8 cellular contexts compared by ENCODE assay signal in the genomic region with DNA sequence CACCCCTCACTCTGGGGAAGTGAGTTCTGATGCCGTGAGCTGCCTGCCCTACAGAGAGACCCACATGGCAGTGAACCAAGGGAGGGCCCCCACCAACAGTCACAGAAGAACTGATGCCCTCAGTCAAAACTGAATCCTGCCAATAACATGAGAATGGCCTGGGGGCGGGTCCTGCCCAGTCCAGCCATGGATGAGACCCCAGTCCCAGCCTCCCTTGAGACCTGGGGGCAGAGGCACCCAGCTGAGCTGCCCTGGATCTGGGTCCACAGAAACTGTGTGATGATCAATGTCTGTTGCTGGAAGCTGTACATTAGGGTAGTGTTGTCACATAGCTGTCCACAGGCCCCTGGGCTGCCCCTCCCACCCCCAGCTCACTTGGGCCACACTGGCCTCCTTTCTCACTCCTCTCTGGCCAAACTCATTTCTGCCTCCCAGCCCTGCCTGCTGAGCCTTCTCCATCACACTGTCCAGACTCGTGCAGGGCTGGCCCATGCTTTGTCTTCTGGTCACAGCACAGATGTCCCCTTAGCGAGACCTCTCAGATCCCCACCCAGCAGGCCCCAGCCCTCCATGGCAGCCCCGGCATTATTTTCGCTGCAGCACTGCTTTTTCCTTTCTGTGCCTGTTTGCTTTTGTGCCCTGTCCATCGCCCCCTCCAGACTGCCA. TPM values are rescaled to one million over a fixed set of nuclear protein-coding genes. Genes with fewer than 3 reads are reported as not detected.
DNase-seq lines count a peak whose midpoint lies in the region; ATAC-seq and TF ChIP-seq lines count a peak whose summit lies in the region.

No MANE protein-coding gene starts in this region.

- H4K20me1 ChIP-seq in MM.1S (ENCODE audit: insufficient read depth, low read length), result no peaks in the 10 kb centered on the region
- peaks cover 53% of the 10 kb centered on the region for H4K20me1 ChIP-seq in neural progenitor cell (ENCODE audit: low read depth)

- H3K4me1 Mint-ChIP-seq in CD14-positive monocyte (peaks cover 44% of the 10 kb centered on the region), neural progenitor cell (peaks cover 50% of the 10 kb centered on the region)
- H3K4me1 Mint-ChIP-seq in central memory CD8-positive, alpha-beta T cell, result peaks cover 53% of the 10 kb centered on the region

- H3K9me2 ChIP-seq in MM.1S (replicated peaks; ENCODE audit: insufficient read depth, low read length), result no peaks in the 10 kb centered on the region

- DNase-seq in CD14-positive monocyte (ENCODE audit: low spot score) (no peak), MM.1S (no peak), neural progenitor cell (ENCODE audit: low spot score) (no peak), NCI-H1417 treated with DMSO at 0.1 percent for 48 hours (lab: John Stamatoyannopoulos, UW) (no peak), COLO829 (ENCODE audit: low spot score) (no peak)
- no peak for DNase-seq in central memory CD8-positive, alpha-beta T cell (ENCODE audit: low spot score in 2 of 2)
- DNase-seq in stimulated activated CD4-positive, alpha-beta T cell treated with anti-CD3 and anti-CD28 coated beads, Interleukin-2, amount 100 ng/mL, for 48 hours, result no peak

- H3K4me1 ChIP-seq in MM.1S (ENCODE audit: low read length) (no peaks in the 10 kb centered on the region), neural progenitor cell (peaks cover 9% of the 10 kb centered on the region)

- H3K27me3 ChIP-seq in MM.1S (replicated peaks; ENCODE audit: insufficient read depth, low read length) (no peaks in the 10 kb centered on the region), neural progenitor cell (no peaks in the 10 kb centered on the region)

- ATAC-seq in central memory CD8-positive, alpha-beta T cell (replicated peaks; ENCODE audit: extremely low read depth, poor library complexity, severe bottlenecking), result no peak
- ATAC-seq in GM21526 (IDR thresholded peaks at IDR 0.05; ENCODE audit: low FRiP score, unreplicated experiment), result no peak

- H3K4me2 ChIP-seq in MM.1S (ENCODE audit: low read depth, low read length) (peak overlapping the region; percentile 87; the same call in 1 of the 2 replicates), neural progenitor cell (peak overlapping the region; percentile 94)

- peak overlapping the region; percentile 81; the same call in 1 of the 2 replicates for H3K27ac ChIP-seq in MM.1S (ENCODE audit: low read length)
- no peak overlapping the region for H3K27ac ChIP-seq in neural progenitor cell

- H2AFZ ChIP-seq in MM.1S (ENCODE audit: low read length) (no peak overlapping the region), neural progenitor cell (replicated peaks) (no peak overlapping the region)

- intact Hi-C loops in CD14-positive monocyte (cut with micrococcal nuclease), result loop anchor here (5.0 kb wide), 1 partner anchor 115 kb away; the partner anchor contains the start of gene GTF3C5 (in 2 of the 2)

- H3K36me3 Mint-ChIP-seq in CD14-positive monocyte, result no peaks in the 10 kb centered on the region
- H3K36me3 Mint-ChIP-seq in central memory CD8-positive, alpha-beta T cell (ENCODE audit: insufficient read depth), result peaks cover 37% of the 10 kb centered on the region
- H3K36me3 Mint-ChIP-seq in neural progenitor cell, result no peaks in the 10 kb centered on the region

- H3K9ac ChIP-seq in MM.1S (ENCODE audit: low read length) (no peak overlapping the region), neural progenitor cell (no peak overlapping the region)

- no peak overlapping the region for H3K4me3 Mint-ChIP-seq in CD14-positive monocyte
- peak overlapping the region; percentile 83 for H3K4me3 Mint-ChIP-seq in central memory CD8-positive, alpha-beta T cell
- H3K4me3 Mint-ChIP-seq in neural progenitor cell, result peak overlapping the region; percentile 94

- no peaks in the 10 kb centered on the region for H3K9me3 Mint-ChIP-seq in CD14-positive monocyte
- H3K9me3 Mint-ChIP-seq in central memory CD8-positive, alpha-beta T cell, result no peaks in the 10 kb centered on the region
- no peaks in the 10 kb centered on the region for H3K9me3 Mint-ChIP-seq in neural progenitor cell

- H3F3A ChIP-seq in MM.1S (ENCODE audit: insufficient read depth, low read length) (peaks cover 21% of the 10 kb centered on the region; the same call in 1 of the 2 replicates), neural progenitor cell (ENCODE audit: low read depth) (peaks cover 19% of the 10 kb centered on the region)

- H3K4me3 ChIP-seq in MM.1S (ENCODE audit: low read length), result no peak overlapping the region
- H3K4me3 ChIP-seq in neural progenitor cell, result no peak overlapping the region

- H3K27ac Mint-ChIP-seq in CD14-positive monocyte, result peak overlapping the region in 5 of 7 donors; percentile 10 to 85 (median 59)
- peak overlapping the region; percentile 97 for H3K27ac Mint-ChIP-seq in central memory CD8-positive, alpha-beta T cell (ENCODE audit: low read depth)
- H3K27ac Mint-ChIP-seq in neural progenitor cell, result no peak overlapping the region

- H3K79me2 ChIP-seq in MM.1S (ENCODE audit: low read length), result peaks cover 52% of the 10 kb centered on the region
- peaks cover 57% of the 10 kb centered on the region for H3K79me2 ChIP-seq in neural progenitor cell (ENCODE audit: low read depth)

- H3K27me3 Mint-ChIP-seq in CD14-positive monocyte (ENCODE audit: low read depth in 3 of 3) (peaks cover 4 to 14% (median 10%) of the 10 kb centered on the region in 3 donors), neural progenitor cell (ENCODE audit: insufficient read depth, low read depth) (peaks cover 14% of the 10 kb centered on the region)
- H3K27me3 Mint-ChIP-seq in central memory CD8-positive, alpha-beta T cell, result no peaks in the 10 kb centered on the region

- H3K36me3 ChIP-seq in MM.1S (replicated peaks; ENCODE audit: insufficient read depth, low read length) (no peaks in the 10 kb centered on the region), neural progenitor cell (no peaks in the 10 kb centered on the region)

- no peak for TF ChIP-seq CTCF in CD14-positive monocyte (IDR thresholded peaks at IDR 0.05)
- no peak for TF ChIP-seq CTCF in MM.1S (IDR thresholded peaks at IDR 0.05; ENCODE audit: low read length)
- TF ChIP-seq CTCF in neural progenitor cell (IDR thresholded peaks at IDR 0.05), result no peak

- H3K9me3 ChIP-seq in MM.1S (replicated peaks; ENCODE audit: insufficient read depth, low read length), result no peaks in the 10 kb centered on the region
- H3K9me3 ChIP-seq in neural progenitor cell (ENCODE audit: low read depth), result no peaks in the 10 kb centered on the region

RNA-seq across cellular contexts. Expression of gene GBGT1, which starts 16.8 kb away (rescaled TPM):
- 1 to 10 TPM; 7.1 to 8.0 TPM for polyA plus RNA-seq in CD14-positive monocyte
- 2.0 and 3.0 TPM in 2 replicates for total RNA-seq in neural progenitor cell (ENCODE audit: low replicate concordance)

RNA-seq across cellular contexts. Expression of gene RALGDS, which starts 25.8 kb away (rescaled TPM):
- polyA plus RNA-seq in CD14-positive monocyte, result 1 to 10 TPM; 3.5 to 4.2 TPM
- 24.1 and 58.8 TPM in 2 replicates for total RNA-seq in neural progenitor cell (ENCODE audit: low replicate concordance)

Comparison
In these comparisons a context has a peak if more than half of its experiments do, and no peak if none do; other contexts are left out.
1. H3K4me3 Mint-ChIP-seq: peak in central memory CD8-positive, alpha-beta T cell (single experiment) and neural progenitor cell (single experiment); none in CD14-positive monocyte (0 of 2).